ENCODE assay signal across 1 cellular context in genomic region chr9:33165263-33166151, GRCh38.
TF ChIP-seq lines count a peak whose summit lies in the region.

No MANE protein-coding gene starts in this region.

TF ChIP-seq in K562, 482 proteins besides CTCF, POLR2A, EP300 and RAD21 (continued from another document and continues in another):
- TF ChIP-seq, protein P1, sequence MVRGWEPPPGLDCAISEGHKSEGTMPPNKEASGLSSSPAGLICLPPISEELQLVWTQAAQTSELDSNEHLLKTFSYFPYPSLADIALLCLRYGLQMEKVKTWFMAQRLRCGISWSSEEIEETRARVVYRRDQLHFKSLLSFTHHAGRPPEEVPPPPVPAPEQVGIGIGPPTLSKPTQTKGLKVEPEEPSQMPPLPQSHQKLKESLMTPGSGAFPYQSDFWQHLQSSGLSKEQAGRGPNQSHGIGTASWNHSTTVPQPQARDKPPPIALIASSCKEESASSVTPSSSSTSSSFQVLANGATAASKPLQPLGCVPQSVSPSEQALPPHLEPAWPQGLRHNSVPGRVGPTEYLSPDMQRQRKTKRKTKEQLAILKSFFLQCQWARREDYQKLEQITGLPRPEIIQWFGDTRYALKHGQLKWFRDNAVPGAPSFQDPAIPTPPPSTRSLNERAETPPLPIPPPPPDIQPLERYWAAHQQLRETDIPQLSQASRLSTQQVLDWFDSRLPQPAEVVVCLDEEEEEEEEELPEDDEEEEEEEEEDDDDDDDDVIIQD (CRISPR knock-in tag; IDR thresholded peaks at IDR 0.05) = no peak
- TF ChIP-seq ILK (tag; IDR thresholded peaks at IDR 0.05; ENCODE audit: borderline replicate concordance, low read depth) (no peak), NR1H2 (CRISPR knock-in tag; IDR thresholded peaks at IDR 0.05) (no peak), ARID3A (IDR thresholded peaks at IDR 0.05; ENCODE audit: borderline replicate concordance, low read depth, low read length) (no peak), CSDE1 (IDR thresholded peaks at IDR 0.05) (no peak), ZNF511 (CRISPR knock-in tag; IDR thresholded peaks at IDR 0.05) (no peak), CBX1 (IDR thresholded peaks at IDR 0.05; ENCODE audit: low read depth) (no peak), LEF1 (IDR thresholded peaks at IDR 0.05) (0 out of 2 replicates have a peak, but pooled peaks have one; percentile 29), MEF2D (tag; conservative IDR thresholded peaks at IDR 0.05; ENCODE audit: low read depth) (no peak), SOX6 (IDR thresholded peaks at IDR 0.05) (peak; percentile 42; the same call in 1 of the 2 replicates), ELK1 (CRISPR knock-in tag; IDR thresholded peaks at IDR 0.05) (peak; percentile 97), MCM3 (IDR thresholded peaks at IDR 0.05) (no peak), ZFPM2 (CRISPR knock-in tag; IDR thresholded peaks at IDR 0.05) (no peak), CBX8 (IDR thresholded peaks at IDR 0.05; ENCODE audit: borderline replicate concordance, extremely low read depth, low read depth, low read length, poor library complexity, severe bottlenecking) (no peak), ZNF12 (CRISPR knock-in tag; IDR thresholded peaks at IDR 0.05) (peak; percentile 98), HNRNPUL1 (IDR thresholded peaks at IDR 0.05; ENCODE audit: low read length) (no peak), KLF10 (CRISPR knock-in tag; IDR thresholded peaks at IDR 0.05) (no peak), PCBP1 (IDR thresholded peaks at IDR 0.05; ENCODE audit: low read depth, low read length, poor library complexity, severe bottlenecking) (no peak), GABPA (tag; conservative IDR thresholded peaks at IDR 0.05; ENCODE audit: low read depth) (peak; percentile 51), TAF1 (IDR thresholded peaks at IDR 0.05; ENCODE audit: control insufficient read depth, extremely low read depth, insufficient read depth, low read length, severe bottlenecking) (no peak), ZNF23 (CRISPR knock-in tag; IDR thresholded peaks at IDR 0.05) (no peak), ELF4 (CRISPR knock-in tag; IDR thresholded peaks at IDR 0.05) (no peak), NCOA2 (IDR thresholded peaks at IDR 0.05; ENCODE audit: partially characterized antibody in 2 of 2) (no peak), HMG20A (CRISPR knock-in tag; conservative IDR thresholded peaks at IDR 0.05) (no peak), ZNF655 (CRISPR knock-in tag; IDR thresholded peaks at IDR 0.05) (no peak), ZEB2 (IDR thresholded peaks at IDR 0.05) (0 out of 2 replicates have a peak, but pooled peaks have one; percentile 59), ELK3 (CRISPR knock-in tag; IDR thresholded peaks at IDR 0.05) (no peak), ZC3H11A (IDR thresholded peaks at IDR 0.05; ENCODE audit: low read depth, low read length) (no peak), NFYB (IDR thresholded peaks at IDR 0.05; ENCODE audit: extremely low read depth, insufficient read length) (no peak), NR2C2 (CRISPR knock-in tag; IDR thresholded peaks at IDR 0.05) (peak; percentile 95), NR2C2 (tag; IDR thresholded peaks at IDR 0.05) (peak; percentile 98), ARID3B (CRISPR knock-in tag; IDR thresholded peaks at IDR 0.05; ENCODE audit: borderline replicate concordance) (no peak), LARP7 (IDR thresholded peaks at IDR 0.05) (no peak), ZNF77 (CRISPR knock-in tag; IDR thresholded peaks at IDR 0.05) (no peak), SRF (CRISPR knock-in tag; IDR thresholded peaks at IDR 0.05) (peak; percentile 97 to 100), RBFOX2 (IDR thresholded peaks at IDR 0.05; ENCODE audit: low read depth, low read length) (no peak), ZNF644 (tag; IDR thresholded peaks at IDR 0.05; ENCODE audit: low read depth) (no peak), ZNF277 (CRISPR knock-in tag; IDR thresholded peaks at IDR 0.05; ENCODE audit: borderline replicate concordance) (no peak), YBX1 (IDR thresholded peaks at IDR 0.05) (no peak)
- TF ChIP-seq, protein P2, sequence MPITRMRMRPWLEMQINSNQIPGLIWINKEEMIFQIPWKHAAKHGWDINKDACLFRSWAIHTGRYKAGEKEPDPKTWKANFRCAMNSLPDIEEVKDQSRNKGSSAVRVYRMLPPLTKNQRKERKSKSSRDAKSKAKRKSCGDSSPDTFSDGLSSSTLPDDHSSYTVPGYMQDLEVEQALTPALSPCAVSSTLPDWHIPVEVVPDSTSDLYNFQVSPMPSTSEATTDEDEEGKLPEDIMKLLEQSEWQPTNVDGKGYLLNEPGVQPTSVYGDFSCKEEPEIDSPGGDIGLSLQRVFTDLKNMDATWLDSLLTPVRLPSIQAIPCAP (CRISPR knock-in tag; IDR thresholded peaks at IDR 0.05; ENCODE audit: borderline replicate concordance) = no peak
- TF ChIP-seq, protein P3, sequence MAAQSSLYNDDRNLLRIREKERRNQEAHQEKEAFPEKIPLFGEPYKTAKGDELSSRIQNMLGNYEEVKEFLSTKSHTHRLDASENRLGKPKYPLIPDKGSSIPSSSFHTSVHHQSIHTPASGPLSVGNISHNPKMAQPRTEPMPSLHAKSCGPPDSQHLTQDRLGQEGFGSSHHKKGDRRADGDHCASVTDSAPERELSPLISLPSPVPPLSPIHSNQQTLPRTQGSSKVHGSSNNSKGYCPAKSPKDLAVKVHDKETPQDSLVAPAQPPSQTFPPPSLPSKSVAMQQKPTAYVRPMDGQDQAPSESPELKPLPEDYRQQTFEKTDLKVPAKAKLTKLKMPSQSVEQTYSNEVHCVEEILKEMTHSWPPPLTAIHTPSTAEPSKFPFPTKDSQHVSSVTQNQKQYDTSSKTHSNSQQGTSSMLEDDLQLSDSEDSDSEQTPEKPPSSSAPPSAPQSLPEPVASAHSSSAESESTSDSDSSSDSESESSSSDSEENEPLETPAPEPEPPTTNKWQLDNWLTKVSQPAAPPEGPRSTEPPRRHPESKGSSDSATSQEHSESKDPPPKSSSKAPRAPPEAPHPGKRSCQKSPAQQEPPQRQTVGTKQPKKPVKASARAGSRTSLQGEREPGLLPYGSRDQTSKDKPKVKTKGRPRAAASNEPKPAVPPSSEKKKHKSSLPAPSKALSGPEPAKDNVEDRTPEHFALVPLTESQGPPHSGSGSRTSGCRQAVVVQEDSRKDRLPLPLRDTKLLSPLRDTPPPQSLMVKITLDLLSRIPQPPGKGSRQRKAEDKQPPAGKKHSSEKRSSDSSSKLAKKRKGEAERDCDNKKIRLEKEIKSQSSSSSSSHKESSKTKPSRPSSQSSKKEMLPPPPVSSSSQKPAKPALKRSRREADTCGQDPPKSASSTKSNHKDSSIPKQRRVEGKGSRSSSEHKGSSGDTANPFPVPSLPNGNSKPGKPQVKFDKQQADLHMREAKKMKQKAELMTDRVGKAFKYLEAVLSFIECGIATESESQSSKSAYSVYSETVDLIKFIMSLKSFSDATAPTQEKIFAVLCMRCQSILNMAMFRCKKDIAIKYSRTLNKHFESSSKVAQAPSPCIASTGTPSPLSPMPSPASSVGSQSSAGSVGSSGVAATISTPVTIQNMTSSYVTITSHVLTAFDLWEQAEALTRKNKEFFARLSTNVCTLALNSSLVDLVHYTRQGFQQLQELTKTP (IDR thresholded peaks at IDR 0.05; ENCODE audit: low read depth in 1 of 2, partially characterized antibody in 2 of 2) = no peak
- TF ChIP-seq, protein P4, sequence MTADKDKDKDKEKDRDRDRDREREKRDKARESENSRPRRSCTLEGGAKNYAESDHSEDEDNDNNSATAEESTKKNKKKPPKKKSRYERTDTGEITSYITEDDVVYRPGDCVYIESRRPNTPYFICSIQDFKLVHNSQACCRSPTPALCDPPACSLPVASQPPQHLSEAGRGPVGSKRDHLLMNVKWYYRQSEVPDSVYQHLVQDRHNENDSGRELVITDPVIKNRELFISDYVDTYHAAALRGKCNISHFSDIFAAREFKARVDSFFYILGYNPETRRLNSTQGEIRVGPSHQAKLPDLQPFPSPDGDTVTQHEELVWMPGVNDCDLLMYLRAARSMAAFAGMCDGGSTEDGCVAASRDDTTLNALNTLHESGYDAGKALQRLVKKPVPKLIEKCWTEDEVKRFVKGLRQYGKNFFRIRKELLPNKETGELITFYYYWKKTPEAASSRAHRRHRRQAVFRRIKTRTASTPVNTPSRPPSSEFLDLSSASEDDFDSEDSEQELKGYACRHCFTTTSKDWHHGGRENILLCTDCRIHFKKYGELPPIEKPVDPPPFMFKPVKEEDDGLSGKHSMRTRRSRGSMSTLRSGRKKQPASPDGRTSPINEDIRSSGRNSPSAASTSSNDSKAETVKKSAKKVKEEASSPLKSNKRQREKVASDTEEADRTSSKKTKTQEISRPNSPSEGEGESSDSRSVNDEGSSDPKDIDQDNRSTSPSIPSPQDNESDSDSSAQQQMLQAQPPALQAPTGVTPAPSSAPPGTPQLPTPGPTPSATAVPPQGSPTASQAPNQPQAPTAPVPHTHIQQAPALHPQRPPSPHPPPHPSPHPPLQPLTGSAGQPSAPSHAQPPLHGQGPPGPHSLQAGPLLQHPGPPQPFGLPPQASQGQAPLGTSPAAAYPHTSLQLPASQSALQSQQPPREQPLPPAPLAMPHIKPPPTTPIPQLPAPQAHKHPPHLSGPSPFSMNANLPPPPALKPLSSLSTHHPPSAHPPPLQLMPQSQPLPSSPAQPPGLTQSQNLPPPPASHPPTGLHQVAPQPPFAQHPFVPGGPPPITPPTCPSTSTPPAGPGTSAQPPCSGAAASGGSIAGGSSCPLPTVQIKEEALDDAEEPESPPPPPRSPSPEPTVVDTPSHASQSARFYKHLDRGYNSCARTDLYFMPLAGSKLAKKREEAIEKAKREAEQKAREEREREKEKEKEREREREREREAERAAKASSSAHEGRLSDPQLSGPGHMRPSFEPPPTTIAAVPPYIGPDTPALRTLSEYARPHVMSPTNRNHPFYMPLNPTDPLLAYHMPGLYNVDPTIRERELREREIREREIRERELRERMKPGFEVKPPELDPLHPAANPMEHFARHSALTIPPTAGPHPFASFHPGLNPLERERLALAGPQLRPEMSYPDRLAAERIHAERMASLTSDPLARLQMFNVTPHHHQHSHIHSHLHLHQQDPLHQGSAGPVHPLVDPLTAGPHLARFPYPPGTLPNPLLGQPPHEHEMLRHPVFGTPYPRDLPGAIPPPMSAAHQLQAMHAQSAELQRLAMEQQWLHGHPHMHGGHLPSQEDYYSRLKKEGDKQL (CRISPR knock-in tag; IDR thresholded peaks at IDR 0.05; ENCODE audit: borderline replicate concordance) = no peak
